ENCODE assay signal across 23 cellular contexts in genomic region chr15:71635735-71636134, GRCh38.
"Had no signal": no experiment of that assay in that cellular context is flagged by ENCODE, and none has a peak within 500 bp of the region (broad histone marks: within the 10 kb centered on the region; RNA-seq: fewer than 3 reads in every experiment).

No MANE protein-coding gene starts in this region.

- H3K4me1 Mint-ChIP-seq: naive thymus-derived CD8-positive, alpha-beta T cell; stimulated activated naive B cell treated with anti-CD40 and anti-IgM and Interleukin-4, amounts not matched to agents 10 μg/mL and 1 μg/mL and 100 μg/mL, for 72 hours; stimulated activated naive CD8-positive, alpha-beta T cell treated with anti-CD3 and anti-CD28 coated beads, Interleukin-15, amount 100 ng/mL, for 72 hours had no signal

- H3K36me3 Mint-ChIP-seq: naive thymus-derived CD8-positive, alpha-beta T cell; stimulated activated naive B cell treated with anti-CD40 and anti-IgM and Interleukin-4, amounts not matched to agents 10 μg/mL and 1 μg/mL and 100 μg/mL, for 72 hours had no signal

- H3K27ac Mint-ChIP-seq: dendritic cell treated with granulocyte-macrophage colony-stimulating factor and Interleukin-4, amounts not matched to agents 40 ng/mL and 50 ng/mL, for 4 days; effector memory CD8-positive, alpha-beta T cell; naive thymus-derived CD8-positive, alpha-beta T cell; stimulated activated naive B cell treated with anti-CD40 and anti-IgM and Interleukin-4, amounts not matched to agents 10 μg/mL and 1 μg/mL and 100 μg/mL, for 72 hours; stimulated activated naive CD8-positive, alpha-beta T cell treated with anti-CD3 and anti-CD28 coated beads, Interleukin-15, amount 100 ng/mL, for 72 hours had no signal

- H3K4me3 ChIP-seq: esophagus squamous epithelium, heart left ventricle, mucosa of descending colon, ovary, spleen, thoracic aorta had no signal

- H3K4me3 Mint-ChIP-seq: dendritic cell treated with granulocyte-macrophage colony-stimulating factor and Interleukin-4, amounts not matched to agents 40 ng/mL and 50 ng/mL, for 4 days; effector memory CD8-positive, alpha-beta T cell; naive thymus-derived CD8-positive, alpha-beta T cell; neural crest cell; stimulated activated naive B cell treated with anti-CD40 and anti-IgM and Interleukin-4, amounts not matched to agents 10 μg/mL and 1 μg/mL and 100 μg/mL, for 72 hours; stimulated activated naive CD8-positive, alpha-beta T cell treated with anti-CD3 and anti-CD28 coated beads, Interleukin-15, amount 100 ng/mL, for 72 hours had no signal

- H3K4me1 ChIP-seq: foreskin keratinocyte, spleen had no signal

- H3K9me3 Mint-ChIP-seq: dendritic cell treated with granulocyte-macrophage colony-stimulating factor and Interleukin-4, amounts not matched to agents 40 ng/mL and 50 ng/mL, for 4 days; effector memory CD8-positive, alpha-beta T cell; naive thymus-derived CD8-positive, alpha-beta T cell; neural crest cell; stimulated activated naive CD8-positive, alpha-beta T cell treated with anti-CD3 and anti-CD28 coated beads, Interleukin-15, amount 100 ng/mL, for 72 hours had no signal

- DNase-seq: cerebellar nuclear complex; effector memory CD8-positive, alpha-beta T cell; esophagus squamous epithelium; foreskin keratinocyte; heart left ventricle; hypothalamus; kidney glomerular epithelial cell; mucosa of descending colon; naive thymus-derived CD8-positive, alpha-beta T cell; nucleus accumbens; ovary; spleen; stimulated activated CD4-positive, alpha-beta T cell treated with anti-CD3 and anti-CD28 coated beads, Interleukin-2, amount 100 ng/mL, for 24 hours; stimulated activated CD4-positive, alpha-beta T cell treated with anti-CD3 and anti-CD28 coated beads, Interleukin-4, amount 100 ng/mL, for 4 hours; stimulated activated naive B cell treated with anti-CD40 and anti-IgM and Interleukin-4, amounts not matched to agents 10 μg/mL and 1 μg/mL and 100 μg/mL, for 72 hours; stimulated activated naive CD8-positive, alpha-beta T cell treated with anti-CD3 and anti-CD28 coated beads, Interleukin-15, amount 100 ng/mL, for 72 hours; trophoblast cell had no signal

- FAIRE-seq: colon, islet of Langerhans had no signal

- H3K9me3 ChIP-seq: esophagus squamous epithelium, heart left ventricle, mucosa of descending colon, ovary, spleen, thoracic aorta had no signal

- H3K27me3 ChIP-seq: esophagus squamous epithelium, foreskin keratinocyte, heart left ventricle, ovary had no signal

- H3K36me3 ChIP-seq: heart left ventricle, ovary, spleen, thoracic aorta had no signal

- H3K27ac ChIP-seq: esophagus squamous epithelium, foreskin keratinocyte, ovary, spleen, thoracic aorta had no signal

- ATAC-seq: effector memory CD8-positive, alpha-beta T cell; foreskin keratinocyte; heart left ventricle; mucosa of descending colon; naive thymus-derived CD8-positive, alpha-beta T cell; sciatic nerve; stimulated activated naive B cell treated with anti-CD40 and anti-IgM and Interleukin-4, amounts not matched to agents 10 μg/mL and 1 μg/mL and 100 μg/mL, for 72 hours; stimulated activated naive CD8-positive, alpha-beta T cell treated with anti-CD3 and anti-CD28 coated beads, Interleukin-15, amount 100 ng/mL, for 72 hours had no signal
